ENCODE assay signal across 33 cellular contexts in the genomic region with DNA sequence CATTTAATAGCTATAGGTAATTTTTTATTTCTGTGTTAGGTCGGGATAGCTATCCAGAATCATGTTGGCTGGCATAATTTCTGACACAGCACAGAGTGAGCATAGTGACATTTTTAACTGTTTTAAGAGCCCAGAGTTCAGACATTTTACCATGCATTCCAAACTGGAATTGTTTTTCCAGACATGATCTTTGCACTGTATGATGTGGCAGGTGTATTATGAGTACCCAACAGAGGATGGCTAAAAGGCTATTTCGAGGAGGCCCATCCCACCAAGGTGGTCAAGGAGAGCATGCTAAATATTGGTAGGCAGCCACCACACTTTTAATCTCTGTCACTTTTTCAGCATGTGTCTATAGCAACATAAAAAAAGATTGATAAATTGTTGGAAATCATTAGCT.
"Had no signal": no experiment of that assay in that cellular context is flagged by ENCODE, and none has a peak within 500 bp of the region (broad histone marks: within the 10 kb centered on the region; RNA-seq: fewer than 3 reads in every experiment).

No MANE protein-coding gene starts in this region.

- H3K27me3 ChIP-seq: adrenal gland, ascending aorta, body of pancreas, brain microvascular endothelial cell, breast epithelium, cardiac muscle cell had no signal

- H3K36me3 ChIP-seq: adrenal gland, ascending aorta, brain microvascular endothelial cell, breast epithelium, cardiac muscle cell had no signal

- H3K27ac ChIP-seq: adrenal gland, ascending aorta, body of pancreas, brain microvascular endothelial cell, breast epithelium, cardiac muscle cell had no signal

- ATAC-seq: activated naive CD4-positive, alpha-beta T cell treated with anti-CD3 and anti-CD28 coated beads, Interleukin-2, amount 50 U/mL, for 72 hours; activated naive CD8-positive, alpha-beta T cell treated with anti-CD3 and anti-CD28 coated beads, Interleukin-2, amount 50 U/mL, for 24 hours; activated T-cell treated with anti-CD3 and anti-CD28 coated beads, Interleukin-2, amount 50 U/mL, for 4 hours; activated T-cell treated with anti-CD3 and anti-CD28 coated beads, Interleukin-2, amount 50 U/mL, for 72 hours; activated T-helper 17 cell treated with anti-CD3 and anti-CD28 coated beads, Interleukin-2, amount 50 U/mL, for 72 hours; body of pancreas had no signal

- FAIRE-seq: astrocyte, bronchial epithelial cell had no signal

- H3K4me1 ChIP-seq: adrenal gland, ascending aorta, body of pancreas, breast epithelium had no signal

- H3K9me3 ChIP-seq: adrenal gland, ascending aorta, body of pancreas, breast epithelium had no signal

- H3K4me3 ChIP-seq: adrenal gland, ascending aorta, body of pancreas, breast epithelium, cardiac muscle cell had no signal

- DNase-seq: activated effector memory CD4-positive, alpha-beta T cell treated with anti-CD3 and anti-CD28 coated beads, Interleukin-2, amount 50 U/mL, for 16 hours; activated effector memory CD4-positive, alpha-beta T cell treated with Interleukin-2 at 50 U/mL for 16 hours; activated gamma-delta T cell; activated gamma-delta T cell treated with Interleukin-2 at 50 U/mL for 16 hours; activated naive CD4-positive, alpha-beta T cell; activated naive CD4-positive, alpha-beta T cell treated with anti-CD3 and anti-CD28 coated beads for 36 hours; activated naive CD4-positive, alpha-beta T cell treated with anti-CD3 and anti-CD28 coated beads, Interleukin-2, amount 10 ng/mL, durations not matched to agents 7 days and 5 days; activated naive CD4-positive, alpha-beta T cell treated with anti-CD3 and anti-CD28 coated beads, Interleukin-2, amount 50 U/mL, for 16 hours; activated naive CD4-positive, alpha-beta T cell treated with Interleukin-2 at 50 U/mL for 16 hours; activated naive CD8-positive, alpha-beta T cell treated with anti-CD3 and anti-CD28 coated beads for 36 hours; activated naive CD8-positive, alpha-beta T cell treated with anti-CD3 and anti-CD28 coated beads, Interleukin-2, amount 10 ng/mL, durations not matched to agents 7 days and 5 days; activated naive CD8-positive, alpha-beta T cell treated with anti-CD3 and anti-CD28 coated beads, Interleukin-2, amount 50 U/mL, for 24 hours; activated T-cell treated with anti-CD3 and anti-CD28 coated beads, Interleukin-2, amount 50 U/mL, for 24 hours; activated T-cell treated with anti-CD3 and anti-CD28 coated beads, Interleukin-2, amount 50 U/mL, for 4 hours; activated T-cell treated with anti-CD3 and anti-CD28 coated beads, Interleukin-2, amount 50 U/mL, for 48 hours; activated T-cell treated with anti-CD3 and anti-CD28 coated beads, Interleukin-2, amount 50 U/mL, for 72 hours; adrenal gland; amniotic stem cell; amygdala; anterior cingulate cortex; aorta; body of pancreas; brain microvascular endothelial cell; caudate nucleus; central memory CD4-positive, alpha-beta T cell; cerebellar nuclear complex had no signal
